ENCODE assay signal across 25 cellular contexts in genomic region chr10:49278497-49278902, GRCh38. TPM values are rescaled to one million over a fixed set of nuclear protein-coding genes. Genes with fewer than 3 reads are reported as not detected.
"Had no signal": no experiment of that assay in that cellular context is flagged by ENCODE, and none has a peak within 500 bp of the region (broad histone marks: within the 10 kb centered on the region; RNA-seq: fewer than 3 reads in every experiment).

No MANE protein-coding gene starts in this region.

- H3K4me1 ChIP-seq: sigmoid colon, tibial artery had no signal

- H3K9me3 Mint-ChIP-seq: activated naive CD4-positive, alpha-beta T cell treated with anti-CD3 and anti-CD28 coated beads, Interleukin-2, amount 50 U/mL, for 24 hours; activated T-helper 1 cell treated with anti-CD3 and anti-CD28 coated beads, Interleukin-12 subunit alpha, Interleukin-12 subunit beta, Interleukin-2, Interleukin-4 antibody, amounts not matched to agents 30 ng/mL and 10 ng/mL and 1 ng/mL, durations not matched to agents 14 hours and 24 hours and 36 hours; brain; central memory CD8-positive, alpha-beta T cell; naive thymus-derived CD8-positive, alpha-beta T cell; stimulated activated naive CD8-positive, alpha-beta T cell treated with anti-CD3 and anti-CD28 coated beads, Interleukin-15, Interleukin-2, amounts not matched to agents 100 ng/mL and 50 ng/mL, for 24 hours had no signal

- H3K27me3 Mint-ChIP-seq: activated naive CD4-positive, alpha-beta T cell treated with anti-CD3 and anti-CD28 coated beads, Interleukin-2, amount 50 U/mL, for 24 hours; stimulated activated naive CD8-positive, alpha-beta T cell treated with anti-CD3 and anti-CD28 coated beads, Interleukin-15, Interleukin-2, amounts not matched to agents 100 ng/mL and 50 ng/mL, for 24 hours had no signal

- ATAC-seq: activated CD8-positive, alpha-beta T cell treated with anti-CD3 and anti-CD28 coated beads, Interleukin-2, amount 10 ng/mL, durations not matched to agents 7 days and 5 days; esophagus mucosa; naive thymus-derived CD8-positive, alpha-beta T cell had no signal

- DNase-seq: activated CD4-positive, alpha-beta T cell treated with anti-CD3 and anti-CD28 coated beads, Interleukin-2, amount 50 U/mL, for 1 hour; activated CD4-positive, CD25-positive, alpha-beta regulatory T cell treated with anti-CD3 and anti-CD28 coated beads, Interleukin-2, amount 50 U/mL, for 72 hours; activated CD8-positive, alpha-beta T cell treated with anti-CD3 and anti-CD28 coated beads, Interleukin-2, amount 10 ng/mL, durations not matched to agents 7 days and 5 days; activated gamma-delta T cell treated with Interleukin-2 at 50 U/mL for 16 hours; anterior cingulate cortex; effector memory CD4-positive, alpha-beta T cell; foreskin melanocyte; naive thymus-derived CD8-positive, alpha-beta T cell; sigmoid colon; stimulated activated CD4-positive, alpha-beta T cell treated with anti-CD3 and anti-CD28 coated beads, Interleukin-4, amount 100 ng/mL, for 4 hours; T-helper 1 cell; tibial artery; WERI-Rb-1 had no signal

- H3K27ac ChIP-seq: sigmoid colon, tibial artery, WERI-Rb-1 had no signal

- H3K4me1 Mint-ChIP-seq: activated naive CD4-positive, alpha-beta T cell treated with anti-CD3 and anti-CD28 coated beads, Interleukin-2, amount 50 U/mL, for 24 hours had no signal

- H3K9me3 ChIP-seq: sigmoid colon, tibial artery had no signal

- H3K36me3 ChIP-seq: sigmoid colon, tibial artery, WERI-Rb-1 had no signal

- H3K4me3 Mint-ChIP-seq: activated CD8-positive, alpha-beta T cell treated with anti-CD3 and anti-CD28 coated beads, Interleukin-2, amount 10 ng/mL, durations not matched to agents 7 days and 5 days; activated naive CD4-positive, alpha-beta T cell treated with anti-CD3 and anti-CD28 coated beads, Interleukin-2, amount 50 U/mL, for 24 hours; activated T-helper 1 cell treated with anti-CD3 and anti-CD28 coated beads, Interleukin-12 subunit alpha, Interleukin-12 subunit beta, Interleukin-2, Interleukin-4 antibody, amounts not matched to agents 30 ng/mL and 10 ng/mL and 1 ng/mL, durations not matched to agents 14 hours and 24 hours and 36 hours; brain; central memory CD8-positive, alpha-beta T cell; naive thymus-derived CD8-positive, alpha-beta T cell; stimulated activated naive CD8-positive, alpha-beta T cell treated with anti-CD3 and anti-CD28 coated beads, Interleukin-15, Interleukin-2, amounts not matched to agents 100 ng/mL and 50 ng/mL, for 24 hours had no signal

- H3K4me3 ChIP-seq: lung, sigmoid colon, tibial artery had no signal

- H3K27me3 ChIP-seq: sigmoid colon had no signal

- H3K27ac Mint-ChIP-seq: activated CD8-positive, alpha-beta T cell treated with anti-CD3 and anti-CD28 coated beads, Interleukin-2, amount 10 ng/mL, durations not matched to agents 7 days and 5 days; activated naive CD4-positive, alpha-beta T cell treated with anti-CD3 and anti-CD28 coated beads, Interleukin-2, amount 50 U/mL, for 24 hours; activated T-helper 1 cell treated with anti-CD3 and anti-CD28 coated beads, Interleukin-12 subunit alpha, Interleukin-12 subunit beta, Interleukin-2, Interleukin-4 antibody, amounts not matched to agents 30 ng/mL and 10 ng/mL and 1 ng/mL, durations not matched to agents 14 hours and 24 hours and 36 hours; naive thymus-derived CD8-positive, alpha-beta T cell; stimulated activated naive CD8-positive, alpha-beta T cell treated with anti-CD3 and anti-CD28 coated beads, Interleukin-15, Interleukin-2, amounts not matched to agents 100 ng/mL and 50 ng/mL, for 24 hours had no signal

- H3K36me3 Mint-ChIP-seq: activated naive CD4-positive, alpha-beta T cell treated with anti-CD3 and anti-CD28 coated beads, Interleukin-2, amount 50 U/mL, for 24 hours; brain; naive thymus-derived CD8-positive, alpha-beta T cell had no signal

RNA-seq across cellular contexts. Expression of gene C10orf71, which starts 20.5 kb away (rescaled TPM):
- total RNA-seq: activated CD8-positive, alpha-beta T cell treated with anti-CD3 and anti-CD28 coated beads, Interleukin-2, amount 10 ng/mL, durations not matched to agents 7 days and 5 days; activated T-helper 1 cell treated with anti-CD3 and anti-CD28 coated beads, Interleukin-12 subunit alpha, Interleukin-12 subunit beta, Interleukin-2, Interleukin-4 antibody, amounts not matched to agents 30 ng/mL and 10 ng/mL and 1 ng/mL, durations not matched to agents 14 hours and 24 hours and 36 hours; dermis microvascular lymphatic vessel endothelial cell; endothelial cell of umbilical vein; esophagus mucosa; lung; mesenteric fat pad; mucosa of gallbladder; naive thymus-derived CD8-positive, alpha-beta T cell; sigmoid colon had no signal
- polyA plus RNA-seq: endothelial cell of umbilical vein; keratinocyte; lung; naive thymus-derived CD8-positive, alpha-beta T cell; sigmoid colon had no signal
